ENCODE assay signal across 13 cellular contexts in the genomic region with DNA sequence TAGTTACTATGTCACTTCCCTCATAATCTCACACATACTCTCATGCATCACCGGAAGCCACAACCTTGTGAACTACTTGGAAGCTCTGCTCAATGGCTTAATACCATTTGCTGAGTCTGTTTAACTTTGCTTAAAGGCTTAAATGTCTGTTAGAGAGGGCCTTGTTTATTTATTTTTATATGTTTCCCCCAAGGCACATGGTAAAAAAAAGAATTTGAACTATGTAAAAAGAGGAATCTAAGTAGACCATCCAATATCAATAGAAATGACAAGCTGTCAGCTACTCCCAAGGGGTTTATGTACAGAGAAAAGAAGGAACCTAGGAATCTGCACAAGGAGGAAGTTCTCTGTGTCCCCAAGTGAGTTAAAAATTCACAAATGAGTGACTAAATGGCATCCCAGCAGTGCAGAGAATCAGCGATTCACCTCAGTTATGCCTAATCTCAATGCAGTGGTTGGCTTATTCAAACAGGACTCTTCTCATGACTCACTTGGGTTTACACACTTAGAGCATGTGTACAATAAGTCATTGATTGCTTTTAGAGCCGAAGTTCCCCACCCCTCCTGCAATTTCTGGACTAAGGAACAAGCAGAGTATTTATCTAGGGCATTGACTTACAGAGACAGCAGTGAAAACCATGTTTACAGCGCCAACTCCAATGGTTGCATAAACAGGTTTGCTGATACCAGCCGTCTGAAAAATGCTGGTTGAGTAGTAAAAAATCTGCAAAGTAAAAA. TPM values are rescaled to one million over a fixed set of nuclear protein-coding genes. Genes with fewer than 3 reads are reported as not detected.
DNase-seq lines count a peak whose midpoint lies in the region; ATAC-seq and TF ChIP-seq lines count a peak whose summit lies in the region.
"Had no signal": no experiment of that assay in that cellular context is flagged by ENCODE, and none has a peak within 500 bp of the region (broad histone marks: within the 10 kb centered on the region; RNA-seq: fewer than 3 reads in every experiment).

No MANE protein-coding gene starts in this region.

- intact Hi-C loops in colonic mucosa (cut with DNase I), result no loop called here

- ATAC-seq in GM18498 (IDR thresholded peaks at IDR 0.05; ENCODE audit: unreplicated experiment), result no peak
- ATAC-seq: right cardiac atrium had no signal

- TF ChIP-seq CTCF in colonic mucosa (IDR thresholded peaks at IDR 0.05), result no peak

- H3K4me1 ChIP-seq in colonic mucosa, result peaks cover 5% of the 10 kb centered on the region

- H3K36me3 ChIP-seq in colonic mucosa, result no peaks in the 10 kb centered on the region

- H3K4me3 ChIP-seq in colonic mucosa, result no peak overlapping the region

- H3K9ac ChIP-seq in colonic mucosa (ENCODE audit: low read depth in 2 of 2, low read length in 2 of 2), result no peak overlapping the region

- no peaks in the 10 kb centered on the region for H3K27me3 ChIP-seq in colonic mucosa

- DNase-seq in GDM1 (lab: John Stamatoyannopoulos, UW) (peak; percentile 5), HuH-7 (ENCODE audit: low spot score) (peak; percentile 47), colonic mucosa (peak; percentile 46), mucosa of gallbladder (ENCODE audit: low spot score) (peak; percentile 73), AG08396 (ENCODE audit: low spot score) (no peak), NCI-H2196 treated with DMSO at 0.1 percent for 48 hours (lab: John Stamatoyannopoulos, UW; ENCODE audit: unreplicated experiment) (no peak), NCI-H1930 (lab: John Stamatoyannopoulos, UW) (no peak)
- DNase-seq: activated naive CD4-positive, alpha-beta T cell treated with anti-CD3 and anti-CD28 coated beads for 36 hours; GOT3; NCI-H1092; right cardiac atrium had no signal

- peak overlapping the region; percentile 62 for H3K27ac ChIP-seq in colonic mucosa

- H3K9me3 ChIP-seq in colonic mucosa, result no peaks in the 10 kb centered on the region

RNA-seq across cellular contexts. Expression of gene SLC2A2, which starts 24.4 kb away (rescaled TPM):
- total RNA-seq in colonic mucosa (under 1 TPM; 0.08 to 0.27 TPM), mucosa of gallbladder (22.4 TPM)
- total RNA-seq: activated naive CD4-positive, alpha-beta T cell treated with anti-CD3 and anti-CD28 coated beads for 36 hours; right cardiac atrium; temporal lobe had no signal

Comparison
In these comparisons a context has a peak if more than half of its experiments do, and no peak if none do; other contexts are left out.
1. DNase-seq: peak in GDM1 (single experiment), HuH-7 (single experiment), colonic mucosa (single experiment) and mucosa of gallbladder (single experiment); none in AG08396 (single experiment), NCI-H2196 treated with DMSO at 0.1 percent for 48 hours (single experiment) and NCI-H1930 (0 of 2).
2. RNA of gene SLC2A2, which starts 24.4 kb away (total RNA-seq): 22.4 TPM in mucosa of gallbladder (single experiment); 0.08 to 0.27 TPM in colonic mucosa; every median in the first group is over 10 times any median in the second.